28 cellular contexts compared by ENCODE assay signal in genomic region chr10:116098411-116099019, GRCh38.
DNase-seq lines count a peak whose midpoint lies in the region; ATAC-seq and TF ChIP-seq lines count a peak whose summit lies in the region.
"Had no signal": no experiment of that assay in that cellular context is flagged by ENCODE, and none has a peak within 500 bp of the region (broad histone marks: within the 10 kb centered on the region; RNA-seq: fewer than 3 reads in every experiment).

No MANE protein-coding gene starts in this region.

- peaks cover 10% of the 10 kb centered on the region for H3K27me3 Mint-ChIP-seq in nephron (ENCODE audit: low read depth)
- H3K27me3 Mint-ChIP-seq: activated CD4-positive, alpha-beta memory T cell treated with anti-CD3 and anti-CD28 coated beads for 36 hours had no signal

- no peak for TF ChIP-seq POLR2A in gastroesophageal sphincter (IDR thresholded peaks at IDR 0.05)

- TF ChIP-seq CTCF in gastroesophageal sphincter (IDR thresholded peaks at IDR 0.05), result no peak
- no peak for TF ChIP-seq CTCF in nephron (IDR thresholded peaks at IDR 0.05; ENCODE audit: unreplicated experiment in 3 of 3)
- no peak for TF ChIP-seq CTCF in coronary artery (IDR thresholded peaks at IDR 0.05)
- no peak for TF ChIP-seq CTCF in MM.1S (IDR thresholded peaks at IDR 0.05; ENCODE audit: low read length)

- ATAC-seq in gastroesophageal sphincter (peak; percentile 42), sciatic nerve (peak; percentile 85), GM18517 (IDR thresholded peaks at IDR 0.05; ENCODE audit: unreplicated experiment) (no peak)
- ATAC-seq: natural killer cell, right cardiac atrium had no signal

- H3K27ac ChIP-seq in gastroesophageal sphincter, result no peak overlapping the region
- no peak overlapping the region for H3K27ac ChIP-seq in coronary artery
- H3K27ac ChIP-seq in MM.1S (ENCODE audit: low read length), result no peak overlapping the region
- H3K27ac ChIP-seq: adrenal gland; BLaER1 treated with 17β-estradiol and CSF1 and Interleukin-3, amounts not matched to agents 10 nM and 100 nM; brain microvascular endothelial cell; ovary; tibial artery had no signal

- peaks cover 4% of the 10 kb centered on the region for H3K36me3 Mint-ChIP-seq in nephron (ENCODE audit: low read depth)
- H3K36me3 Mint-ChIP-seq: activated CD4-positive, alpha-beta memory T cell treated with anti-CD3 and anti-CD28 coated beads for 36 hours had no signal

- H3K9me3 ChIP-seq in gastroesophageal sphincter (no peaks in the 10 kb centered on the region), MM.1S (replicated peaks; ENCODE audit: insufficient read depth, low read length) (no peaks in the 10 kb centered on the region)
- H3K9me3 ChIP-seq: adrenal gland, ovary, tibial artery had no signal

- H3K79me2 ChIP-seq in MM.1S (ENCODE audit: low read length), result no peaks in the 10 kb centered on the region

- WGBS in gastroesophageal sphincter (ENCODE audit: low coverage in 1 of 2), 2 donors, result 66 to 68% methylated on average over 5 to 7 of the region's 8 CpGs

- H3K27me3 ChIP-seq in gastroesophageal sphincter (peaks cover 11% of the 10 kb centered on the region), MM.1S (replicated peaks; ENCODE audit: insufficient read depth, low read length) (no peaks in the 10 kb centered on the region)
- H3K27me3 ChIP-seq: adrenal gland; BLaER1 treated with 17β-estradiol and CSF1 and Interleukin-3, amounts not matched to agents 10 nM and 100 nM; brain microvascular endothelial cell; ovary had no signal

- TF ChIP-seq EP300 in gastroesophageal sphincter (IDR thresholded peaks at IDR 0.05), result no peak

- H3K4me1 ChIP-seq in gastroesophageal sphincter (no peaks in the 10 kb centered on the region), MM.1S (ENCODE audit: low read length) (no peaks in the 10 kb centered on the region)
- H3K4me1 ChIP-seq: adrenal gland, tibial artery had no signal

- no peak overlapping the region for H2AFZ ChIP-seq in MM.1S (ENCODE audit: low read length)

- intact Hi-C loops in sciatic nerve (cut with DNase I), result no loop called here

- no peaks in the 10 kb centered on the region for H3K9me2 ChIP-seq in MM.1S (replicated peaks; ENCODE audit: insufficient read depth, low read length)

- H3F3A ChIP-seq in MM.1S (ENCODE audit: insufficient read depth, low read length), result no peaks in the 10 kb centered on the region

- H3K36me3 ChIP-seq in gastroesophageal sphincter (no peaks in the 10 kb centered on the region), MM.1S (replicated peaks; ENCODE audit: insufficient read depth, low read length) (no peaks in the 10 kb centered on the region)
- H3K36me3 ChIP-seq: adrenal gland; BLaER1 treated with 17β-estradiol and CSF1 and Interleukin-3, amounts not matched to agents 10 nM and 100 nM; brain microvascular endothelial cell; ovary; tibial artery had no signal

- no peaks in the 10 kb centered on the region for H3K9me3 Mint-ChIP-seq in nephron

- H3K9ac ChIP-seq in MM.1S (ENCODE audit: low read length), result no peak overlapping the region
- H3K9ac ChIP-seq: BLaER1 treated with 17β-estradiol and CSF1 and Interleukin-3, amounts not matched to agents 10 nM and 100 nM had no signal

- H3K4me1 Mint-ChIP-seq in nephron, result peaks cover 66% of the 10 kb centered on the region
- H3K4me1 Mint-ChIP-seq: natural killer cell had no signal

- peak; percentile 50 for DNase-seq in GM04503 (ENCODE audit: low read depth)
- DNase-seq in sciatic nerve (ENCODE audit: low spot score), result no peak
- DNase-seq in coronary artery (ENCODE audit: low spot score), result no peak
- no peak for DNase-seq in stimulated activated CD8-positive, alpha-beta memory T cell treated with anti-CD3 and anti-CD28 coated beads, Interleukin-4, amount 100 ng/mL, for 48 hours
- no peak for DNase-seq in MM.1S
- DNase-seq: activated CD4-positive, alpha-beta memory T cell treated with anti-CD3 and anti-CD28 coated beads for 36 hours; activated CD4-positive, alpha-beta T cell treated with anti-CD3 and anti-CD28 coated beads for 1 hour; activated naive CD4-positive, alpha-beta T cell treated with anti-CD3 and anti-CD28 coated beads for 36 hours; adrenal gland; brain microvascular endothelial cell; DMS153; HCEC 1CT; Karpas-422; natural killer cell; NCI-H1417; NCI-H2029 treated with DMSO at 0.1 percent for 48 hours; NCI-H526; ovary; right cardiac atrium; SHP77 treated with DMSO at 0.1 percent for 48 hours; stimulated activated CD4-positive, alpha-beta T cell treated with anti-CD3 and anti-CD28 coated beads, Interleukin-4, amount 100 ng/mL, for 1 hour had no signal

- no peaks in the 10 kb centered on the region for H4K20me1 ChIP-seq in MM.1S (ENCODE audit: insufficient read depth, low read length)
- H4K20me1 ChIP-seq: BLaER1 treated with 17β-estradiol and CSF1 and Interleukin-3, amounts not matched to agents 10 nM and 100 nM had no signal

- H3K4me2 ChIP-seq in MM.1S (ENCODE audit: low read depth, low read length), result no peak overlapping the region
- H3K4me2 ChIP-seq: BLaER1 treated with 17β-estradiol and CSF1 and Interleukin-3, amounts not matched to agents 10 nM and 100 nM had no signal

- H3K4me3 ChIP-seq in gastroesophageal sphincter (no peak overlapping the region), coronary artery (no peak overlapping the region), MM.1S (ENCODE audit: low read length) (no peak overlapping the region)
- H3K4me3 ChIP-seq: adrenal gland; BLaER1 treated with 17β-estradiol and CSF1 and Interleukin-3, amounts not matched to agents 10 nM and 100 nM; lung; ovary; tibial artery had no signal

- peak overlapping the region; percentile 63 to 85 (median 81) for H3K27ac Mint-ChIP-seq in nephron
- H3K27ac Mint-ChIP-seq: activated CD4-positive, alpha-beta memory T cell treated with anti-CD3 and anti-CD28 coated beads for 36 hours; activated naive CD4-positive, alpha-beta T cell treated with anti-CD3 and anti-CD28 coated beads for 36 hours; activated T-helper 1 cell treated with anti-CD3 and anti-CD28 coated beads, Interleukin-12 subunit alpha, Interleukin-12 subunit beta, Interleukin-2, Interleukin-4 antibody, amounts not matched to agents 30 ng/mL and 10 ng/mL and 1 ng/mL, durations not matched to agents 14 hours and 24 hours and 36 hours; natural killer cell had no signal

- H3K4me3 Mint-ChIP-seq in nephron, result peak overlapping the region in 1 of 3 experiments; percentile 6
- H3K4me3 Mint-ChIP-seq: activated CD4-positive, alpha-beta memory T cell treated with anti-CD3 and anti-CD28 coated beads for 36 hours; activated naive CD4-positive, alpha-beta T cell treated with anti-CD3 and anti-CD28 coated beads for 36 hours; activated T-helper 1 cell treated with anti-CD3 and anti-CD28 coated beads, Interleukin-12 subunit alpha, Interleukin-12 subunit beta, Interleukin-2, Interleukin-4 antibody, amounts not matched to agents 30 ng/mL and 10 ng/mL and 1 ng/mL, durations not matched to agents 14 hours and 24 hours and 36 hours; natural killer cell had no signal
